ENCODE assay signal across 8 cellular contexts in genomic region chr1:67853704-67854103, GRCh38. TPM values are rescaled to one million over a fixed set of nuclear protein-coding genes. Genes with fewer than 3 reads are reported as not detected.
DNase-seq lines count a peak whose midpoint lies in the region; ATAC-seq, FAIRE-seq and TF ChIP-seq lines count a peak whose summit lies in the region.

No MANE protein-coding gene starts in this region.

- DNase-seq in BJ (ENCODE audit: low read depth) (no peak), H54 (ENCODE audit: insufficient read length, low spot score) (peak; percentile 56), NCI-H2171 (lab: John Stamatoyannopoulos, UW) (peak; percentile 50), amniotic stem cell (lab: John Stamatoyannopoulos, UW) (peak; percentile 28), hypothalamus (lab: John Stamatoyannopoulos, UW) (peak in 38 of 51 donors; percentile 5 to 75 (median 48))
- peak; percentile 44 for DNase-seq in stimulated activated CD8-positive, alpha-beta memory T cell treated with anti-CD3 and anti-CD28 coated beads, Interleukin-4, amount 100 ng/mL, for 48 hours

- no peak overlapping the region for H3K4me3 ChIP-seq in BJ (ENCODE audit: low read depth, low read length)

- no peak for TF ChIP-seq POLR2A in H54 (IDR thresholded peaks at IDR 0.05; ENCODE audit: low read depth, low read length)

- FAIRE-seq in H54 (lab: Jason Lieb, UNC) = peak; percentile 83

- POLR2A ChIA-PET in BJ (lab: Charles Lee) = no interaction called here

- TF ChIP-seq CTCF in BJ (IDR thresholded peaks at IDR 0.05; ENCODE audit: insufficient read depth, low read depth, low read length) = peak; percentile 96

- CTCF ChIA-PET in BJ (lab: Yijun Ruan, JAX) = interaction anchor here (0.6 to 8.6 kb wide), 28 partner anchors 8 to 1377 kb away, joined by 3 to 120 read pairs (median 4); partner anchors contain the start of gene DIRAS3

- H3K27me3 ChIP-seq in BJ (ENCODE audit: control insufficient read depth, insufficient read depth, low read length) = no peaks in the 10 kb centered on the region

- ATAC-seq in GM18498 (IDR thresholded peaks at IDR 0.05; ENCODE audit: unreplicated experiment) = no peak
- ATAC-seq in GM19467 (IDR thresholded peaks at IDR 0.05; ENCODE audit: unreplicated experiment) = no peak

- no peaks in the 10 kb centered on the region for H3K36me3 ChIP-seq in BJ (ENCODE audit: control insufficient read depth, insufficient read depth, low read length)

RNA-seq across cellular contexts. Expression of gene GNG12, which starts 20.4 kb away (rescaled TPM):
- polyA plus RNA-seq in BJ (2011; rRNA removed) = 99.6 and 190 TPM in 2 replicates
- 75.1 and 90.0 TPM in 2 replicates for polyA minus RNA-seq in BJ (2011; rRNA and poly(A)+ RNA removed)
